In genomic region chr2:235421618-235422017, GRCh38 we compare ENCODE assay signal across 32 cellular contexts.
A peak's percentile ranks its signal among the peaks of the same experiment; 100 is the strongest.
DNase-seq lines count a peak whose midpoint lies in the region; ATAC-seq, FAIRE-seq and TF ChIP-seq lines count a peak whose summit lies in the region.
"Had no signal": no experiment of that assay in that cellular context is flagged by ENCODE, and none has a peak within 500 bp of the region (broad histone marks: within the 10 kb centered on the region; RNA-seq: fewer than 3 reads in every experiment).

No MANE protein-coding gene starts in this region.

- POLR2A ChIA-PET in CD8-positive, alpha-beta T cell (lab: Charles Lee) = no interaction called here

- H3K27ac Mint-ChIP-seq in CD8-positive, alpha-beta T cell = no peak overlapping the region
- H3K27ac Mint-ChIP-seq: activated CD4-positive, alpha-beta memory T cell treated with anti-CD3 and anti-CD28 coated beads for 36 hours; activated naive CD4-positive, alpha-beta T cell treated with anti-CD3 and anti-CD28 coated beads, Interleukin-2, amount 50 U/mL, for 24 hours; activated T-helper 17 cell treated with anti-CD3 and anti-CD28 coated beads, Interleukin-2, amount 50 U/mL, for 72 hours; CD4-positive, alpha-beta T cell; T-helper 1 cell treated with Interleukin-12 subunit alpha and Interleukin-12 subunit beta and Interleukin-4 antibody, amounts not matched to agents 30 μg/mL and 1 μg/mL, for 36 hours had no signal

- no peaks in the 10 kb centered on the region for H3K36me3 ChIP-seq in pancreas
- H3K36me3 ChIP-seq in CD8-positive, alpha-beta T cell (ENCODE audit: insufficient read depth, low read length) = no peaks in the 10 kb centered on the region
- H3K36me3 ChIP-seq: breast epithelium, HAP-1, transverse colon had no signal

- ATAC-seq in Right ventricle myocardium inferior = peak; percentile 65
- no peak for ATAC-seq in right cardiac atrium
- ATAC-seq in pancreas = peak; percentile 82 to 95 (median 94)
- no peak for ATAC-seq in CD8-positive, alpha-beta T cell
- no peak for ATAC-seq in GM19452 (IDR thresholded peaks at IDR 0.05; ENCODE audit: unreplicated experiment)
- ATAC-seq: activated T-helper 17 cell treated with anti-CD3 and anti-CD28 coated beads, Interleukin-2, amount 50 U/mL, for 72 hours had no signal

- intact Hi-C loops in Right ventricle myocardium inferior (cut with DNase I) = no loop called here
- intact Hi-C loops in right cardiac atrium (cut with DNase I) = no loop called here
- intact Hi-C loops in pancreas (cut with DNase I) = no loop called here
- intact Hi-C loops in CD8-positive, alpha-beta T cell (cut with DNase I, micrococcal nuclease) = no loop called here

- H3K4me3 ChIP-seq in right cardiac atrium (ENCODE audit: low read length) (no peak overlapping the region), pancreas (no peak overlapping the region)
- no peak overlapping the region for H3K4me3 ChIP-seq in CD8-positive, alpha-beta T cell (ENCODE audit: low read depth, low read length)
- H3K4me3 ChIP-seq: breast epithelium, HAP-1, SK-N-MC, transverse colon had no signal

- no peak for TF ChIP-seq CTCF in pancreas (IDR thresholded peaks at IDR 0.05)
- TF ChIP-seq CTCF in CD8-positive, alpha-beta T cell (IDR thresholded peaks at IDR 0.05) = no peak

- FAIRE-seq in pancreas (lab: Jason Lieb, UNC) = no peak
- FAIRE-seq: kidney, small intestine, TTC549 had no signal

- 89% methylated on average over 2 of the region's 2 CpGs for WGBS in right cardiac atrium
- 16 to 31% methylated on average over 2 of the region's 2 CpGs for WGBS in pancreas, 2 donors

- peaks cover 6% of the 10 kb centered on the region for H3K9me3 Mint-ChIP-seq in CD8-positive, alpha-beta T cell
- H3K9me3 Mint-ChIP-seq: T-helper 1 cell treated with Interleukin-12 subunit alpha and Interleukin-12 subunit beta and Interleukin-4 antibody, amounts not matched to agents 30 μg/mL and 1 μg/mL, for 36 hours had no signal

- H3K27me3 ChIP-seq in right cardiac atrium (ENCODE audit: control insufficient read depth, insufficient read depth) (no peaks in the 10 kb centered on the region), pancreas (no peaks in the 10 kb centered on the region)
- H3K27me3 ChIP-seq in CD8-positive, alpha-beta T cell (ENCODE audit: insufficient read depth, low read length) = no peaks in the 10 kb centered on the region
- H3K27me3 ChIP-seq: breast epithelium, transverse colon had no signal

- no peaks in the 10 kb centered on the region for H3K4me1 ChIP-seq in right cardiac atrium (ENCODE audit: control insufficient read depth, insufficient read depth, low read length)
- no peaks in the 10 kb centered on the region for H3K4me1 ChIP-seq in pancreas
- H3K4me1 ChIP-seq in CD8-positive, alpha-beta T cell (ENCODE audit: insufficient read depth, low read length) = no peaks in the 10 kb centered on the region
- H3K4me1 ChIP-seq: breast epithelium, HAP-1, transverse colon had no signal

- no peak overlapping the region for H3K4me3 Mint-ChIP-seq in CD8-positive, alpha-beta T cell
- H3K4me3 Mint-ChIP-seq: activated CD4-positive, alpha-beta memory T cell treated with anti-CD3 and anti-CD28 coated beads for 36 hours; activated naive CD4-positive, alpha-beta T cell treated with anti-CD3 and anti-CD28 coated beads, Interleukin-2, amount 50 U/mL, for 24 hours; activated T-helper 17 cell treated with anti-CD3 and anti-CD28 coated beads, Interleukin-2, amount 50 U/mL, for 72 hours; CD4-positive, alpha-beta T cell; T-helper 1 cell treated with Interleukin-12 subunit alpha and Interleukin-12 subunit beta and Interleukin-4 antibody, amounts not matched to agents 30 μg/mL and 1 μg/mL, for 36 hours had no signal

- H3K27ac ChIP-seq in right cardiac atrium (ENCODE audit: low read length) = no peak overlapping the region
- H3K27ac ChIP-seq in pancreas = no peak overlapping the region
- H3K27ac ChIP-seq in CD8-positive, alpha-beta T cell (ENCODE audit: low read depth, low read length) = no peak overlapping the region
- H3K27ac ChIP-seq: breast epithelium, epithelial cell of prostate, SK-N-MC, transverse colon had no signal

- no peaks in the 10 kb centered on the region for H3K4me1 Mint-ChIP-seq in CD8-positive, alpha-beta T cell (ENCODE audit: low read depth)
- H3K4me1 Mint-ChIP-seq: activated naive CD4-positive, alpha-beta T cell treated with anti-CD3 and anti-CD28 coated beads, Interleukin-2, amount 50 U/mL, for 24 hours; activated T-helper 17 cell treated with anti-CD3 and anti-CD28 coated beads, Interleukin-2, amount 50 U/mL, for 72 hours had no signal

- DNase-seq in Right ventricle myocardium inferior (ENCODE audit: missing footprints) = no peak
- no peak for DNase-seq in right cardiac atrium
- DNase-seq in NCI-H2196 treated with DMSO at 0.1 percent for 48 hours (lab: John Stamatoyannopoulos, UW; ENCODE audit: unreplicated experiment) = peak; percentile 77
- DNase-seq in SHP77 treated with DMSO at 0.1 percent for 48 hours (lab: John Stamatoyannopoulos, UW) = peak; percentile 21
- DNase-seq in pancreas = peak; percentile 49 to 82 (median 74)
- DNase-seq in CD8-positive, alpha-beta T cell = no peak
- DNase-seq in hypothalamus (lab: John Stamatoyannopoulos, UW) = no peak
- DNase-seq: activated CD4-positive, alpha-beta memory T cell treated with anti-CD3 and anti-CD28 coated beads for 36 hours; activated CD4-positive, CD25-positive, alpha-beta regulatory T cell treated with anti-CD3 and anti-CD28 coated beads, Interleukin-2, amount 50 U/mL, for 72 hours; activated CD8-positive, alpha-beta memory T cell treated with anti-CD3 and anti-CD28 coated beads, Interleukin-2, amount 50 U/mL, for 48 hours; AML-193; amygdala; CD4-positive, alpha-beta T cell; DMS153; effector CD4-positive, alpha-beta T cell; GDM1; kidney; NCI-H1417; NCI-H446; nucleus accumbens; small intestine; stimulated activated CD4-positive, alpha-beta T cell treated with anti-CD3 and anti-CD28 coated beads, Interleukin-2, amount 100 ng/mL, for 24 hours; transverse colon had no signal

- H3K9me3 ChIP-seq in right cardiac atrium (ENCODE audit: control insufficient read depth, low read length) (no peaks in the 10 kb centered on the region), pancreas (no peaks in the 10 kb centered on the region)
- H3K9me3 ChIP-seq in CD8-positive, alpha-beta T cell (ENCODE audit: low read length) = no peaks in the 10 kb centered on the region
- H3K9me3 ChIP-seq: HAP-1, transverse colon had no signal

- CTCF ChIA-PET in CD8-positive, alpha-beta T cell (lab: Charles Lee) = no interaction called here

- H3K27me3 Mint-ChIP-seq in CD8-positive, alpha-beta T cell (ENCODE audit: low read depth) = peaks cover 5% of the 10 kb centered on the region

- no peaks in the 10 kb centered on the region for H3K36me3 Mint-ChIP-seq in CD8-positive, alpha-beta T cell
- H3K36me3 Mint-ChIP-seq: activated CD4-positive, alpha-beta memory T cell treated with anti-CD3 and anti-CD28 coated beads for 36 hours; activated naive CD4-positive, alpha-beta T cell treated with anti-CD3 and anti-CD28 coated beads, Interleukin-2, amount 50 U/mL, for 24 hours had no signal

Comparison
In these comparisons a context has a peak if more than half of its experiments do, and no peak if none do; other contexts are left out.
1. ATAC-seq: peak in Right ventricle myocardium inferior (single experiment) and pancreas (4 of 4); none in right cardiac atrium (0 of 2), CD8-positive, alpha-beta T cell (single experiment) and GM19452 (single experiment).
2. DNase-seq: peak in NCI-H2196 treated with DMSO at 0.1 percent for 48 hours (single experiment), SHP77 treated with DMSO at 0.1 percent for 48 hours (single experiment) and pancreas (6 of 6); none in Right ventricle myocardium inferior (single experiment), right cardiac atrium (0 of 3), CD8-positive, alpha-beta T cell (0 of 7) and hypothalamus (0 of 51).